In the genomic region with DNA sequence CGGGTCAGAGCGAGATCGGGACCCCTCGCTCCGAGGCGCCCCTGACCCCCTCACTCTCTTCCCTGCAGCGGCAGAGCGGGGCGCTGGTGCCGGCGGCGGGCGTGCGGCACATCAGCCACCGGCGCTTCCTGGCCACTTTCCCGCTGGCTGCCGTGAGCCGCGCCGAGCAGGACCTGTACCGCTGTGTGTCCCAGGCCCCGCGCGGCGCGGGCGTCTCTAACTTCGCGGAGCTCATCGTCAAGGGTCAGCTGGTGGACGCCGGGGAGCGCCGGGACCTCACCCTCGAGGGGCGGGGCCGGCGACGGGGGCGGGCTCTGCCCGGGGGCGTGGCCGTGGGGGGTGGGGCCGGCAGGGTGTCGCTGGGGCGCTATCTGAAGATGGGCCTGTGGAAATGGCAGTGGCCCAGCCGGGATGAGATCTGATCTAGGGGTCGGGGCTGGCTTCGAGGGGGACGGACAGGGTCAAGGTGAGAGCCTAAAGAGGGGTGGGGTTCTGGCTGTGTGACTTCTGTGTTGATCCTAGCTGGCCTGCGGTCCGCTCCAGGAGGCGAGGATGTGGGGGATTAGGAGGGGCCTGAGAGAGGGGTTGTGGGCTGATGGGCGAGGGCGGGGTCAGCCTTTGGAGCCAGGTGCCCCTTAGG, we compare ENCODE assay signal across 8 cellular contexts. TPM values are rescaled to one million over a fixed set of nuclear protein-coding genes. Genes with fewer than 3 reads are reported as not detected.
DNase-seq lines count a peak whose midpoint lies in the region; ATAC-seq and TF ChIP-seq lines count a peak whose summit lies in the region.

No MANE protein-coding gene starts in this region.

- H3K79me2 ChIP-seq in neural cell (replicated peaks; ENCODE audit: insufficient read depth, low read length) = no peaks in the 10 kb centered on the region

- peak; percentile 21 for TF ChIP-seq RAD21 in neural cell (conservative IDR thresholded peaks at IDR 0.05)

- H3K27ac Mint-ChIP-seq in HFFc6 = no peak overlapping the region

- no peak for DNase-seq in HFFc6
- peak; percentile 75 for DNase-seq in activated CD8-positive, alpha-beta memory T cell treated with anti-CD3 and anti-CD28 coated beads, Interleukin-2, amount 50 U/mL, for 48 hours
- no peak for DNase-seq in fibroblast of mammary gland (ENCODE audit: low read depth)
- no peak for DNase-seq in SJCRH30
- DNase-seq in NCI-H510A treated with DMSO at 0.1 percent for 48 hours (lab: John Stamatoyannopoulos, UW) = no peak

- H3K36me3 ChIP-seq in neural cell (ENCODE audit: insufficient read depth, low read length) (no peaks in the 10 kb centered on the region), SJCRH30 (no peaks in the 10 kb centered on the region)

- TF ChIP-seq CTCF in HFFc6 (IDR thresholded peaks at IDR 0.05) (no peak; the same call in 1 of the 2 replicates), fibroblast of mammary gland (conservative IDR thresholded peaks at IDR 0.05; ENCODE audit: control insufficient read depth, insufficient read depth, low read depth, low read length) (no peak), neural cell (IDR thresholded peaks at IDR 0.05; ENCODE audit: poor library complexity, severe bottlenecking) (no peak)

- H3K27me3 Mint-ChIP-seq in HFFc6 (ENCODE audit: insufficient read depth) = no peaks in the 10 kb centered on the region; the same call in none of the 2 replicates

- no peaks in the 10 kb centered on the region for H3K36me3 Mint-ChIP-seq in HFFc6 (ENCODE audit: low read depth)

- peaks cover 6% of the 10 kb centered on the region for H3K4me1 Mint-ChIP-seq in HFFc6 (ENCODE audit: low read depth)

- H3K9ac ChIP-seq in neural cell (ENCODE audit: low read length) = no peak overlapping the region

- H4K20me1 ChIP-seq in neural cell (ENCODE audit: insufficient read depth) = no peaks in the 10 kb centered on the region

- no peak overlapping the region for H3K4me2 ChIP-seq in neural cell (ENCODE audit: low read length)

- peak overlapping the region; percentile 30 for H3K4me3 ChIP-seq in fibroblast of mammary gland (ENCODE audit: control insufficient read depth, low read depth, low read length)
- peak overlapping the region; percentile 63 for H3K4me3 ChIP-seq in neural cell (ENCODE audit: low read length)
- H3K4me3 ChIP-seq in SJCRH30 = no peak overlapping the region

- H3K4me1 ChIP-seq in SJCRH30 = peaks cover 28% of the 10 kb centered on the region

- H2AFZ ChIP-seq in neural cell (ENCODE audit: low read depth, low read length) = no peak overlapping the region

- H3K9me3 ChIP-seq in neural cell (ENCODE audit: low read length) = no peaks in the 10 kb centered on the region
- peaks cover 5% of the 10 kb centered on the region for H3K9me3 ChIP-seq in SJCRH30 (replicated peaks)

- no peaks in the 10 kb centered on the region for H3K9me2 ChIP-seq in neural cell (ENCODE audit: insufficient read depth, low read length)

- H3F3A ChIP-seq in neural cell (ENCODE audit: insufficient read depth, low read length, poor library complexity, severe bottlenecking) = no peaks in the 10 kb centered on the region

- H3K9me3 Mint-ChIP-seq in HFFc6 = no peaks in the 10 kb centered on the region

- no peak for TF ChIP-seq EP300 in neural cell (conservative IDR thresholded peaks at IDR 0.05; ENCODE audit: poor library complexity, severe bottlenecking)

- no peak for ATAC-seq in GM21717 (IDR thresholded peaks at IDR 0.05; ENCODE audit: unreplicated experiment)
- no peak for ATAC-seq in GM21360 (IDR thresholded peaks at IDR 0.05; ENCODE audit: unreplicated experiment)

- H3K27me3 ChIP-seq in neural cell (ENCODE audit: insufficient read depth, low read depth, low read length) (peaks cover 23% of the 10 kb centered on the region), SJCRH30 (no peaks in the 10 kb centered on the region)

- H3K27ac ChIP-seq in neural cell (ENCODE audit: low read length) = no peak overlapping the region
- no peak overlapping the region for H3K27ac ChIP-seq in SJCRH30

- H3K4me3 Mint-ChIP-seq in HFFc6 = peak overlapping the region; percentile 76

TF ChIP-seq in neural cell, 6 proteins besides CTCF, POLR2A, EP300 and RAD21:
- TF ChIP-seq POLR2AphosphoS5 (IDR thresholded peaks at IDR 0.05) (no peak), MXI1 (conservative IDR thresholded peaks at IDR 0.05; ENCODE audit: poor library complexity, severe bottlenecking) (no peak), EZH2 (IDR thresholded peaks at IDR 0.05; ENCODE audit: borderline replicate concordance, insufficient read depth, low read length, poor library complexity, severe bottlenecking) (no peak), SMC3 (conservative IDR thresholded peaks at IDR 0.05; ENCODE audit: poor library complexity) (no peak), TAF1 (IDR thresholded peaks at IDR 0.05; ENCODE audit: low read depth) (no peak)
- TF ChIP-seq, protein P1, sequence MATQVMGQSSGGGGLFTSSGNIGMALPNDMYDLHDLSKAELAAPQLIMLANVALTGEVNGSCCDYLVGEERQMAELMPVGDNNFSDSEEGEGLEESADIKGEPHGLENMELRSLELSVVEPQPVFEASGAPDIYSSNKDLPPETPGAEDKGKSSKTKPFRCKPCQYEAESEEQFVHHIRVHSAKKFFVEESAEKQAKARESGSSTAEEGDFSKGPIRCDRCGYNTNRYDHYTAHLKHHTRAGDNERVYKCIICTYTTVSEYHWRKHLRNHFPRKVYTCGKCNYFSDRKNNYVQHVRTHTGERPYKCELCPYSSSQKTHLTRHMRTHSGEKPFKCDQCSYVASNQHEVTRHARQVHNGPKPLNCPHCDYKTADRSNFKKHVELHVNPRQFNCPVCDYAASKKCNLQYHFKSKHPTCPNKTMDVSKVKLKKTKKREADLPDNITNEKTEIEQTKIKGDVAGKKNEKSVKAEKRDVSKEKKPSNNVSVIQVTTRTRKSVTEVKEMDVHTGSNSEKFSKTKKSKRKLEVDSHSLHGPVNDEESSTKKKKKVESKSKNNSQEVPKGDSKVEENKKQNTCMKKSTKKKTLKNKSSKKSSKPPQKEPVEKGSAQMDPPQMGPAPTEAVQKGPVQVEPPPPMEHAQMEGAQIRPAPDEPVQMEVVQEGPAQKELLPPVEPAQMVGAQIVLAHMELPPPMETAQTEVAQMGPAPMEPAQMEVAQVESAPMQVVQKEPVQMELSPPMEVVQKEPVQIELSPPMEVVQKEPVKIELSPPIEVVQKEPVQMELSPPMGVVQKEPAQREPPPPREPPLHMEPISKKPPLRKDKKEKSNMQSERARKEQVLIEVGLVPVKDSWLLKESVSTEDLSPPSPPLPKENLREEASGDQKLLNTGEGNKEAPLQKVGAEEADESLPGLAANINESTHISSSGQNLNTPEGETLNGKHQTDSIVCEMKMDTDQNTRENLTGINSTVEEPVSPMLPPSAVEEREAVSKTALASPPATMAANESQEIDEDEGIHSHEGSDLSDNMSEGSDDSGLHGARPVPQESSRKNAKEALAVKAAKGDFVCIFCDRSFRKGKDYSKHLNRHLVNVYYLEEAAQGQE (IDR thresholded peaks at IDR 0.05; ENCODE audit: borderline replicate concordance) = no peak
TF ChIP-seq in neural cell: peak in this region for 0.

RNA-seq across cellular contexts. Expression of gene PTPRU, which starts 23.6 kb away (rescaled TPM):
- 1 to 10 TPM; 5.6 to 8.1 (median 7.0) TPM for total RNA-seq in HFFc6 (2021; fragmentation: NEBNext Ultra II Directional; extraction: Animal tissue kit (Norgen Biotek cat#: 25700))
- 2.5 and 5.0 TPM in 2 replicates for polyA plus RNA-seq in neural cell
- polyA minus RNA-seq in neural cell = 8.3 and 10.1 TPM in 2 replicates
- total RNA-seq in SJCRH30 (2014; rRNA removed; shearing (Covaris generic)) = 12.3 and 16.3 TPM in 2 replicates

RNA-seq across cellular contexts. Expression of gene MECR, which starts 29.2 kb away (rescaled TPM):
- total RNA-seq in HFFc6 (2021; fragmentation: NEBNext Ultra II Directional; extraction: Animal tissue kit (Norgen Biotek cat#: 25700)) = 10 to 100 TPM; 20.5 to 27.1 (median 21.9) TPM
- polyA plus RNA-seq in neural cell = 14.0 and 27.6 TPM in 2 replicates
- polyA minus RNA-seq in neural cell = 17.8 and 18.5 TPM in 2 replicates
- 18.9 and 25.4 TPM in 2 replicates for total RNA-seq in SJCRH30 (2014; rRNA removed; shearing (Covaris generic))
